In genomic region chr20:62133864-62134263, GRCh38 we compare ENCODE assay signal across 12 cellular contexts. TPM values are rescaled to one million over a fixed set of nuclear protein-coding genes. Genes with fewer than 3 reads are reported as not detected.
DNase-seq lines count a peak whose midpoint lies in the region; ATAC-seq and TF ChIP-seq lines count a peak whose summit lies in the region.
"Had no signal": no experiment of that assay in that cellular context is flagged by ENCODE, and none has a peak within 500 bp of the region (broad histone marks: within the 10 kb centered on the region; RNA-seq: fewer than 3 reads in every experiment).

No MANE protein-coding gene starts in this region.

- H3K23ac ChIP-seq in mesenchymal stem cell (ENCODE audit: low read length in 2 of 2) = peak overlapping the region in 1 of 2 experiments; percentile 28

- H3K27me3 ChIP-seq in CD4-positive, CD25-positive, alpha-beta regulatory T cell (ENCODE audit: control insufficient read depth, insufficient read depth, low read length) = no peaks in the 10 kb centered on the region
- no peaks in the 10 kb centered on the region for H3K27me3 ChIP-seq in mesenchymal stem cell (ENCODE audit: control insufficient read depth in 1 of 2, insufficient read depth in 1 of 2, low read length in 2 of 2)

- H2BK120ac ChIP-seq in mesenchymal stem cell (ENCODE audit: low read depth, low read length) = no peak overlapping the region

- POLR2A ChIA-PET in activated naive CD8-positive, alpha-beta T cell treated with anti-CD3 and anti-CD28 coated beads, Interleukin-2, amount 10 ng/mL, durations not matched to agents 7 days and 5 days (lab: Charles Lee) = interaction anchor here (1.1 to 2.1 kb wide), 2 partner anchors 11 to 67 kb away, joined by 3 to 8 read pairs; no protein-coding TSS in a partner anchor

- H2BK15ac ChIP-seq in mesenchymal stem cell (ENCODE audit: low read depth, poor library complexity, severe bottlenecking) = no peak overlapping the region

- H3K4me1 Mint-ChIP-seq in CD4-positive, CD25-positive, alpha-beta regulatory T cell = peaks cover 5 to 28% (median 22%) of the 10 kb centered on the region in 4 donors
- peaks cover 4% of the 10 kb centered on the region; the same call in 1 of the 2 replicates for H3K4me1 Mint-ChIP-seq in HFFc6 (ENCODE audit: low read depth)
- H3K4me1 Mint-ChIP-seq in activated naive CD8-positive, alpha-beta T cell treated with anti-CD3 and anti-CD28 coated beads, Interleukin-2, amount 10 ng/mL, durations not matched to agents 7 days and 5 days = peaks cover 12% of the 10 kb centered on the region

- no peak overlapping the region for H3K4ac ChIP-seq in mesenchymal stem cell (ENCODE audit: low read depth in 1 of 2, low read length in 2 of 2)

- no peak for ATAC-seq in CD4-positive, CD25-positive, alpha-beta regulatory T cell (ENCODE audit: low read depth in 2 of 2)
- peak; percentile 30 for ATAC-seq in activated naive CD8-positive, alpha-beta T cell treated with anti-CD3 and anti-CD28 coated beads, Interleukin-2, amount 10 ng/mL, durations not matched to agents 7 days and 5 days (ENCODE audit: low read depth)
- ATAC-seq in GM21447 (IDR thresholded peaks at IDR 0.05; ENCODE audit: unreplicated experiment) (no peak), omental fat pad (ENCODE audit: low FRiP score) (no peak)
- ATAC-seq: left colon had no signal

- no peak overlapping the region for H3K14ac ChIP-seq in mesenchymal stem cell (ENCODE audit: low read length in 2 of 2)

- peak overlapping the region in 1 of 4 donors; percentile 19 for H3K4me3 Mint-ChIP-seq in CD4-positive, CD25-positive, alpha-beta regulatory T cell
- no peak overlapping the region for H3K4me3 Mint-ChIP-seq in HFFc6
- H3K4me3 Mint-ChIP-seq in activated naive CD8-positive, alpha-beta T cell treated with anti-CD3 and anti-CD28 coated beads, Interleukin-2, amount 10 ng/mL, durations not matched to agents 7 days and 5 days = no peak overlapping the region

- H3K18ac ChIP-seq in mesenchymal stem cell (ENCODE audit: low read depth in 1 of 2, low read length in 2 of 2) = no peak overlapping the region

- peaks cover 95% of the 10 kb centered on the region for H3K36me3 ChIP-seq in CD4-positive, CD25-positive, alpha-beta regulatory T cell (ENCODE audit: control insufficient read depth, insufficient read depth, low read length)
- peaks cover 92 to 96% of the 10 kb centered on the region in 2 experiments for H3K36me3 ChIP-seq in mesenchymal stem cell (ENCODE audit: control insufficient read depth in 1 of 2, insufficient read depth in 2 of 2, low read depth in 1 of 2, low read length in 2 of 2)

- DNase-seq in CD4-positive, CD25-positive, alpha-beta regulatory T cell = peak in 1 of 3 donors; percentile 19
- DNase-seq in HFFc6 (no peak), mesenchymal stem cell (no peak), NCI-H1048 (lab: John Stamatoyannopoulos, UW) (no peak), omental fat pad (ENCODE audit: low spot score) (no peak), glomerular visceral epithelial cell (ENCODE audit: extremely low spot score) (no peak)
- no peak for DNase-seq in activated naive CD8-positive, alpha-beta T cell treated with anti-CD3 and anti-CD28 coated beads, Interleukin-2, amount 10 ng/mL, durations not matched to agents 7 days and 5 days
- DNase-seq: cortex of kidney; left colon; stimulated activated CD4-positive, alpha-beta T cell treated with anti-CD3 and anti-CD28 coated beads, Interleukin-12 subunit alpha, Interleukin-12 subunit beta, amount 100 ng/mL, for 4 hours; trophoblast cell had no signal

- no peak overlapping the region for H3K4me3 ChIP-seq in CD4-positive, CD25-positive, alpha-beta regulatory T cell (ENCODE audit: low read depth, low read length)
- H3K4me3 ChIP-seq in mesenchymal stem cell (ENCODE audit: insufficient read depth in 1 of 2, low read depth in 1 of 2, low read length in 2 of 2) = no peak overlapping the region

- peak overlapping the region; percentile 36 to 47 (median 38) for H3K27ac Mint-ChIP-seq in CD4-positive, CD25-positive, alpha-beta regulatory T cell
- H3K27ac Mint-ChIP-seq in HFFc6 = peak overlapping the region; percentile 42
- H3K27ac Mint-ChIP-seq in activated naive CD8-positive, alpha-beta T cell treated with anti-CD3 and anti-CD28 coated beads, Interleukin-2, amount 10 ng/mL, durations not matched to agents 7 days and 5 days = peak overlapping the region; percentile 67

- H2AK5ac ChIP-seq in mesenchymal stem cell (ENCODE audit: low read length, severe bottlenecking) = no peak overlapping the region

- no peak overlapping the region for H4K91ac ChIP-seq in mesenchymal stem cell (ENCODE audit: low read length)

- no peaks in the 10 kb centered on the region for H3K9me3 Mint-ChIP-seq in CD4-positive, CD25-positive, alpha-beta regulatory T cell
- H3K9me3 Mint-ChIP-seq in HFFc6 = no peaks in the 10 kb centered on the region
- no peaks in the 10 kb centered on the region for H3K9me3 Mint-ChIP-seq in activated naive CD8-positive, alpha-beta T cell treated with anti-CD3 and anti-CD28 coated beads, Interleukin-2, amount 10 ng/mL, durations not matched to agents 7 days and 5 days

- peak overlapping the region; percentile 25 for H4K8ac ChIP-seq in mesenchymal stem cell (ENCODE audit: low read length)

- H3K9ac ChIP-seq in mesenchymal stem cell (ENCODE audit: low read length) = no peak overlapping the region

- 89% methylated on average over 12 of the region's 12 CpGs for WGBS in mesenchymal stem cell

- TF ChIP-seq CTCF in HFFc6 (IDR thresholded peaks at IDR 0.05) (peak; percentile 35), omental fat pad (IDR thresholded peaks at IDR 0.05) (no peak)

- H3K4me1 ChIP-seq in CD4-positive, CD25-positive, alpha-beta regulatory T cell (ENCODE audit: control insufficient read depth, insufficient read depth, low read length, poor library complexity, severe bottlenecking) = peaks cover 4% of the 10 kb centered on the region
- peaks cover 9% of the 10 kb centered on the region for H3K4me1 ChIP-seq in mesenchymal stem cell (ENCODE audit: control insufficient read depth, insufficient read depth, low read depth, low read length)

- H3K9me3 ChIP-seq in CD4-positive, CD25-positive, alpha-beta regulatory T cell (ENCODE audit: control insufficient read depth in 2 of 2, low read length in 2 of 2) = no peaks in the 10 kb centered on the region
- H3K9me3 ChIP-seq in mesenchymal stem cell (ENCODE audit: control insufficient read depth, low read length) = no peaks in the 10 kb centered on the region

- no peak overlapping the region for H2AFZ ChIP-seq in mesenchymal stem cell (ENCODE audit: low read depth, low read length)

- no peak overlapping the region for H2BK5ac ChIP-seq in mesenchymal stem cell (ENCODE audit: low read depth, low read length, poor library complexity, severe bottlenecking)

- peaks cover 60% of the 10 kb centered on the region for H3K79me1 ChIP-seq in mesenchymal stem cell (replicated peaks; ENCODE audit: low read length, poor library complexity, severe bottlenecking)

- H3K36me3 Mint-ChIP-seq in CD4-positive, CD25-positive, alpha-beta regulatory T cell = peaks cover 39% of the 10 kb centered on the region
- peaks cover 50% of the 10 kb centered on the region for H3K36me3 Mint-ChIP-seq in HFFc6 (ENCODE audit: low read depth)
- peaks cover 31% of the 10 kb centered on the region for H3K36me3 Mint-ChIP-seq in activated naive CD8-positive, alpha-beta T cell treated with anti-CD3 and anti-CD28 coated beads, Interleukin-2, amount 10 ng/mL, durations not matched to agents 7 days and 5 days

- H3K27ac ChIP-seq in CD4-positive, CD25-positive, alpha-beta regulatory T cell (ENCODE audit: insufficient read depth, low read length, poor library complexity, severe bottlenecking) = no peak overlapping the region
- no peak overlapping the region for H3K27ac ChIP-seq in mesenchymal stem cell (ENCODE audit: low read length, poor library complexity, severe bottlenecking)

- H3K4me2 ChIP-seq in mesenchymal stem cell (ENCODE audit: low read length, poor library complexity, severe bottlenecking) = no peak overlapping the region

- no peak overlapping the region for H2BK12ac ChIP-seq in mesenchymal stem cell (ENCODE audit: low read length in 2 of 2)

- no peaks in the 10 kb centered on the region for H3K27me3 Mint-ChIP-seq in CD4-positive, CD25-positive, alpha-beta regulatory T cell
- H3K27me3 Mint-ChIP-seq in HFFc6 (ENCODE audit: insufficient read depth) = peaks cover 7% of the 10 kb centered on the region; the same call in 1 of the 2 replicates
- no peaks in the 10 kb centered on the region for H3K27me3 Mint-ChIP-seq in activated naive CD8-positive, alpha-beta T cell treated with anti-CD3 and anti-CD28 coated beads, Interleukin-2, amount 10 ng/mL, durations not matched to agents 7 days and 5 days

RNA-seq across cellular contexts. Expression of gene PSMA7, which starts 9.3 kb away (rescaled TPM):
- total RNA-seq in CD4-positive, CD25-positive, alpha-beta regulatory T cell = 172 TPM
- 100 to 1,000 TPM; 512 to 670 (median 608) TPM for polyA plus RNA-seq in CD4-positive, CD25-positive, alpha-beta regulatory T cell
- 100 to 1,000 TPM; 296 to 357 (median 334) TPM for total RNA-seq in HFFc6 (2021; fragmentation: NEBNext Ultra II Directional; extraction: Animal tissue kit (Norgen Biotek cat#: 25700))
- total RNA-seq in activated naive CD8-positive, alpha-beta T cell treated with anti-CD3 and anti-CD28 coated beads, Interleukin-2, amount 10 ng/mL, durations not matched to agents 7 days and 5 days = 100 to 1,000 TPM; 219 to 236 TPM
- 378 TPM for polyA plus RNA-seq in mesenchymal stem cell (2013, experiment 1 of 2)
- 392 TPM for polyA plus RNA-seq in mesenchymal stem cell (2013, experiment 2 of 2)
- 100 to 1,000 TPM; 345 to 725 (median 409) TPM for total RNA-seq in omental fat pad

RNA-seq across cellular contexts. Expression of gene SS18L1, which starts 9.7 kb away (rescaled TPM):
- total RNA-seq in CD4-positive, CD25-positive, alpha-beta regulatory T cell = 21.0 TPM
- polyA plus RNA-seq in CD4-positive, CD25-positive, alpha-beta regulatory T cell = under 1 TPM; 0.39 to 0.98 (median 0.73) TPM
- 1 to 10 TPM; 5.5 to 7.9 (median 5.9) TPM for total RNA-seq in HFFc6 (2021; fragmentation: NEBNext Ultra II Directional; extraction: Animal tissue kit (Norgen Biotek cat#: 25700))
- total RNA-seq in activated naive CD8-positive, alpha-beta T cell treated with anti-CD3 and anti-CD28 coated beads, Interleukin-2, amount 10 ng/mL, durations not matched to agents 7 days and 5 days = 10 to 100 TPM; 21.0 to 23.3 TPM
- 7.1 TPM for polyA plus RNA-seq in mesenchymal stem cell (2013, experiment 1 of 2)
- 6.1 TPM for polyA plus RNA-seq in mesenchymal stem cell (2013, experiment 2 of 2)
- total RNA-seq in omental fat pad = 10 to 100 TPM; 10.3 to 23.4 (median 12.3) TPM

RNA-seq across cellular contexts. Expression of gene LSM14B, which starts 11.6 kb away (rescaled TPM):
- total RNA-seq in CD4-positive, CD25-positive, alpha-beta regulatory T cell = 33.7 TPM
- polyA plus RNA-seq in CD4-positive, CD25-positive, alpha-beta regulatory T cell = 1 to 10 TPM in 2 of 4 donors, under 1 TPM in 2; 0.65 to 1.9 (median 1.0) TPM
- total RNA-seq in HFFc6 (2021; fragmentation: NEBNext Ultra II Directional; extraction: Animal tissue kit (Norgen Biotek cat#: 25700)) = 10 to 100 TPM; 40.4 to 42.7 (median 40.9) TPM
- 10 to 100 TPM; 45.1 to 45.5 TPM for total RNA-seq in activated naive CD8-positive, alpha-beta T cell treated with anti-CD3 and anti-CD28 coated beads, Interleukin-2, amount 10 ng/mL, durations not matched to agents 7 days and 5 days
- polyA plus RNA-seq in mesenchymal stem cell (2013, experiment 1 of 2) = 32.2 TPM
- polyA plus RNA-seq in mesenchymal stem cell (2013, experiment 2 of 2) = 31.4 TPM
- 10 to 100 TPM; 13.1 to 23.8 (median 16.0) TPM for total RNA-seq in omental fat pad

RNA-seq across cellular contexts. Expression of gene MTG2, which starts 49.0 kb away (rescaled TPM):
- total RNA-seq in CD4-positive, CD25-positive, alpha-beta regulatory T cell = 17.5 TPM
- 10 to 100 TPM; 18.7 to 23.6 (median 20.4) TPM for polyA plus RNA-seq in CD4-positive, CD25-positive, alpha-beta regulatory T cell
- total RNA-seq in HFFc6 (2021; fragmentation: NEBNext Ultra II Directional; extraction: Animal tissue kit (Norgen Biotek cat#: 25700)) = 10 to 100 TPM; 27.9 to 33.8 (median 30.2) TPM
- total RNA-seq in activated naive CD8-positive, alpha-beta T cell treated with anti-CD3 and anti-CD28 coated beads, Interleukin-2, amount 10 ng/mL, durations not matched to agents 7 days and 5 days = 10 to 100 TPM; 34.9 to 39.5 TPM
- polyA plus RNA-seq in mesenchymal stem cell (2013, experiment 1 of 2) = 27.8 TPM
- polyA plus RNA-seq in mesenchymal stem cell (2013, experiment 2 of 2) = 26.3 TPM
- total RNA-seq in omental fat pad = 10 to 100 TPM; 19.3 to 32.5 (median 26.3) TPM
